Comparison of ENCODE assay signal across 8 cellular contexts in genomic region chrX:103554687-103555417, GRCh38. TPM values are rescaled to one million over a fixed set of nuclear protein-coding genes. Genes with fewer than 3 reads are reported as not detected.
DNase-seq lines count a peak whose midpoint lies in the region; ATAC-seq and TF ChIP-seq lines count a peak whose summit lies in the region.

No MANE protein-coding gene starts in this region.

- H3K4me3 ChIP-seq in RWPE2 (ENCODE audit: severe bottlenecking) (peak overlapping the region; percentile 31), skin epidermis (peak overlapping the region in 6 of 7 experiments; percentile 11 to 34 (median 22))

- H3K4me1 ChIP-seq in RWPE2 (ENCODE audit: insufficient read depth, poor library complexity, severe bottlenecking), result no peaks in the 10 kb centered on the region

- peak; percentile 99 for ATAC-seq in GM18868 (IDR thresholded peaks at IDR 0.05; ENCODE audit: unreplicated experiment)
- peak; percentile 72 for ATAC-seq in HG02970 (IDR thresholded peaks at IDR 0.05; ENCODE audit: low FRiP score, unreplicated experiment)
- peak; percentile 58 for ATAC-seq in RWPE2 (ENCODE audit: low read depth)
- peak; percentile 76 for ATAC-seq in activated naive CD8-positive, alpha-beta T cell treated with anti-CD3 and anti-CD28 coated beads, Interleukin-2, amount 10 ng/mL, durations not matched to agents 7 days and 5 days (ENCODE audit: low read depth)
- ATAC-seq in HG03457 (IDR thresholded peaks at IDR 0.05; ENCODE audit: unreplicated experiment), result no peak

- H3K36me3 Mint-ChIP-seq in activated naive CD8-positive, alpha-beta T cell treated with anti-CD3 and anti-CD28 coated beads, Interleukin-2, amount 10 ng/mL, durations not matched to agents 7 days and 5 days, result peaks cover 1% of the 10 kb centered on the region

- DNase-seq in RWPE2 (ENCODE audit: low spot score) (no peak), hippocampal formation (lab: John Stamatoyannopoulos, UW) (peak; percentile 16 to 45), GM03348 (ENCODE audit: low spot score) (no peak)
- peak; percentile 54 for DNase-seq in activated naive CD8-positive, alpha-beta T cell treated with anti-CD3 and anti-CD28 coated beads, Interleukin-2, amount 10 ng/mL, durations not matched to agents 7 days and 5 days

- H3K9me3 ChIP-seq in RWPE2 (ENCODE audit: severe bottlenecking), result no peaks in the 10 kb centered on the region

- peaks cover 4% of the 10 kb centered on the region for H3K27me3 Mint-ChIP-seq in activated naive CD8-positive, alpha-beta T cell treated with anti-CD3 and anti-CD28 coated beads, Interleukin-2, amount 10 ng/mL, durations not matched to agents 7 days and 5 days

- no peak for TF ChIP-seq CTCF in RWPE2 (IDR thresholded peaks at IDR 0.05; ENCODE audit: poor library complexity, severe bottlenecking)

- H3K27ac Mint-ChIP-seq in activated naive CD8-positive, alpha-beta T cell treated with anti-CD3 and anti-CD28 coated beads, Interleukin-2, amount 10 ng/mL, durations not matched to agents 7 days and 5 days, result peak overlapping the region; percentile 93

- H3K4me3 Mint-ChIP-seq in activated naive CD8-positive, alpha-beta T cell treated with anti-CD3 and anti-CD28 coated beads, Interleukin-2, amount 10 ng/mL, durations not matched to agents 7 days and 5 days, result peak overlapping the region; percentile 95

- H3K4me1 Mint-ChIP-seq in activated naive CD8-positive, alpha-beta T cell treated with anti-CD3 and anti-CD28 coated beads, Interleukin-2, amount 10 ng/mL, durations not matched to agents 7 days and 5 days, result peaks cover 3% of the 10 kb centered on the region

- H3K9me3 Mint-ChIP-seq in activated naive CD8-positive, alpha-beta T cell treated with anti-CD3 and anti-CD28 coated beads, Interleukin-2, amount 10 ng/mL, durations not matched to agents 7 days and 5 days, result no peaks in the 10 kb centered on the region

- H3K27ac ChIP-seq in RWPE2 (ENCODE audit: poor library complexity, severe bottlenecking) (no peak overlapping the region), skin epidermis (no peak overlapping the region)

- H3K36me3 ChIP-seq in RWPE2 (ENCODE audit: low read depth), result no peaks in the 10 kb centered on the region

- no peaks in the 10 kb centered on the region for H3K27me3 ChIP-seq in RWPE2 (ENCODE audit: insufficient read depth, poor library complexity, severe bottlenecking)

- POLR2A ChIA-PET in activated naive CD8-positive, alpha-beta T cell treated with anti-CD3 and anti-CD28 coated beads, Interleukin-2, amount 10 ng/mL, durations not matched to agents 7 days and 5 days (lab: Charles Lee), result interaction anchor here (0.7 kb wide), 1 partner anchor 132 kb away, joined by 5 read pairs; the partner anchor contains the start of gene MORF4L2

RNA-seq across cellular contexts. Expression of gene TCEAL4, which starts 30.5 kb away (rescaled TPM):
- 1 to 10 TPM; 6.0 to 6.7 TPM for total RNA-seq in activated naive CD8-positive, alpha-beta T cell treated with anti-CD3 and anti-CD28 coated beads, Interleukin-2, amount 10 ng/mL, durations not matched to agents 7 days and 5 days

RNA-seq across cellular contexts. Expression of gene RAB40A, which starts 35.6 kb away (rescaled TPM):
- total RNA-seq in activated naive CD8-positive, alpha-beta T cell treated with anti-CD3 and anti-CD28 coated beads, Interleukin-2, amount 10 ng/mL, durations not matched to agents 7 days and 5 days, result under 1 TPM; 0.22 to 0.26 TPM

RNA-seq across cellular contexts. Expression of gene TCEAL3, which starts 52.9 kb away (rescaled TPM):
- total RNA-seq in activated naive CD8-positive, alpha-beta T cell treated with anti-CD3 and anti-CD28 coated beads, Interleukin-2, amount 10 ng/mL, durations not matched to agents 7 days and 5 days, result 1 to 10 TPM; 6.1 to 6.7 TPM

Comparison
In these comparisons a context has a peak if more than half of its experiments do, and no peak if none do; other contexts are left out.
1. DNase-seq: peak in activated naive CD8-positive, alpha-beta T cell treated with anti-CD3 and anti-CD28 coated beads, Interleukin-2, amount 10 ng/mL, durations not matched to agents 7 days and 5 days (single experiment) and hippocampal formation (2 of 2); none in RWPE2 (single experiment) and GM03348 (single experiment).